ENCODE assay signal across 8 cellular contexts in the genomic region with DNA sequence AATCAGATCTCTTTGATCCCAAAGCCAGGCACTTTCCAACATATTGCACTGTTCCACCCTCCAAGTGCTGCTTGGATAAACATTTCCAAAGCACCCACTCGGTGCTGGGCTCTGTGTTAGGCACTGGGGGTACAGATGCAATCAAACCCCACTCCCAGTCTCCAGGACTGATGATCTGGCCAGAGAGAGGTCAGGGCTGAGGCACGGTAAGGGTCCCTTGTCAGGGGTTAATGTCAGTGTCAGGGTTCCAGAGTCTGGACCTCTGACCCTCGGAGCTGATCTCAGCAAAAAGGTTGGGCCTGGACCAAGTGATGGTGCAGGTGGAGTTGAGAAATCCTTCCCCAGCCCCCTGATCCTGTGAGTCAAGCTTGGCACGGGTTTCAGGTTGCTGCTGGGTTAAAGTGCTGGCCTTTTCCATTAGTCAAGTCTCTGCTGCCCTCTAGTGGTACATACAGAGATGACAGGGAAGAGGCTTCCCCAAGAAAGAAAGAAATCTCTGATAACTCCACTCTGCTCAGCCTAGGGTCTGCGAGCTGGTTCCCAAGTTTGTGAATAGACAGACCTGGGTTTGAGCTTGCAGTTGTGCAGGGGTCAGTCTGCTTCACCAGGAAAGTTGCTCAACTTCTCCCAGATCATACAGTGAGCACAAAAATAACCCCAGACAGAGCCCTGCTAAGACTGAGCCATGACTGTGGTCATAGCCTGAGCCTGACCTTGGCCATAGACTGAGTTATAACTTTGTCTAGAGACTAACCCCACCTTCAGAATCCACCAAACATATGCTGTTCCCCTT.
A peak's percentile ranks its signal among the peaks of the same experiment; 100 is the strongest.
DNase-seq lines count a peak whose midpoint lies in the region; ATAC-seq and TF ChIP-seq lines count a peak whose summit lies in the region.

No MANE protein-coding gene starts in this region.

- no peaks in the 10 kb centered on the region for H3F3A ChIP-seq in neural progenitor cell (ENCODE audit: low read depth)

- no peak overlapping the region for H3K4me3 ChIP-seq in neural progenitor cell

- peak; percentile 75 for ATAC-seq in HG02938 (IDR thresholded peaks at IDR 0.05; ENCODE audit: unreplicated experiment)

- no peaks in the 10 kb centered on the region for H3K79me2 ChIP-seq in neural progenitor cell (ENCODE audit: low read depth)

- TF ChIP-seq CTCF in neural progenitor cell (IDR thresholded peaks at IDR 0.05), result peak; percentile 85

- peaks cover 13% of the 10 kb centered on the region for H3K27me3 Mint-ChIP-seq in neural progenitor cell (ENCODE audit: insufficient read depth, low read depth)

- no peak overlapping the region for H3K4me3 Mint-ChIP-seq in neural progenitor cell

- no peaks in the 10 kb centered on the region for H3K4me1 ChIP-seq in neural progenitor cell

- no peaks in the 10 kb centered on the region for H3K9me3 ChIP-seq in neural progenitor cell (ENCODE audit: low read depth)

- H3K27ac Mint-ChIP-seq in neural progenitor cell, result no peak overlapping the region

- H3K4me2 ChIP-seq in neural progenitor cell, result no peak overlapping the region

- no peak overlapping the region for H3K9ac ChIP-seq in neural progenitor cell

- DNase-seq in stimulated activated CD4-positive, alpha-beta T cell treated with anti-CD3 and anti-CD28 coated beads, Interleukin-15, amount 100 ng/mL, for 24 hours, result peak; percentile 48
- no peak for DNase-seq in stimulated activated CD4-positive, alpha-beta T cell treated with anti-CD3 and anti-CD28 coated beads, Interleukin-12 subunit alpha, Interleukin-12 subunit beta, amount 100 ng/mL, for 4 hours
- peak; percentile 92 for DNase-seq in NCI-H2227 (lab: John Stamatoyannopoulos, UW; ENCODE audit: unreplicated experiment)
- peak; percentile 18 to 41 for DNase-seq in activated CD4-positive, alpha-beta T cell treated with anti-CD3 and anti-CD28 coated beads, Interleukin-2, amount 50 U/mL, for 48 hours
- DNase-seq in fibroblast of peridontal ligament (ENCODE audit: extremely low read depth), result peak; percentile 81
- peak; percentile 85 for DNase-seq in neural progenitor cell (ENCODE audit: low spot score)
- no peak for DNase-seq in cerebellar nuclear complex (lab: John Stamatoyannopoulos, UW)

- H2AFZ ChIP-seq in neural progenitor cell (replicated peaks), result no peak overlapping the region

- peaks cover 6% of the 10 kb centered on the region for H3K4me1 Mint-ChIP-seq in neural progenitor cell

- no peaks in the 10 kb centered on the region for H3K36me3 ChIP-seq in neural progenitor cell

- H3K36me3 Mint-ChIP-seq in neural progenitor cell, result no peaks in the 10 kb centered on the region

- peaks cover 21% of the 10 kb centered on the region for H3K27me3 ChIP-seq in neural progenitor cell

- peaks cover 2% of the 10 kb centered on the region for H3K9me3 Mint-ChIP-seq in neural progenitor cell

- no peaks in the 10 kb centered on the region for H4K20me1 ChIP-seq in neural progenitor cell (ENCODE audit: low read depth)

- no peak overlapping the region for H3K27ac ChIP-seq in neural progenitor cell

Comparison
In these comparisons a context has a peak if more than half of its experiments do, and no peak if none do; other contexts are left out.
1. DNase-seq: peak in stimulated activated CD4-positive, alpha-beta T cell treated with anti-CD3 and anti-CD28 coated beads, Interleukin-15, amount 100 ng/mL, for 24 hours (single experiment), NCI-H2227 (single experiment), activated CD4-positive, alpha-beta T cell treated with anti-CD3 and anti-CD28 coated beads, Interleukin-2, amount 50 U/mL, for 48 hours (2 of 2), fibroblast of peridontal ligament (single experiment) and neural progenitor cell (single experiment); none in stimulated activated CD4-positive, alpha-beta T cell treated with anti-CD3 and anti-CD28 coated beads, Interleukin-12 subunit alpha, Interleukin-12 subunit beta, amount 100 ng/mL, for 4 hours (single experiment) and cerebellar nuclear complex (0 of 2).